8 cellular contexts compared by ENCODE assay signal in the genomic region with DNA sequence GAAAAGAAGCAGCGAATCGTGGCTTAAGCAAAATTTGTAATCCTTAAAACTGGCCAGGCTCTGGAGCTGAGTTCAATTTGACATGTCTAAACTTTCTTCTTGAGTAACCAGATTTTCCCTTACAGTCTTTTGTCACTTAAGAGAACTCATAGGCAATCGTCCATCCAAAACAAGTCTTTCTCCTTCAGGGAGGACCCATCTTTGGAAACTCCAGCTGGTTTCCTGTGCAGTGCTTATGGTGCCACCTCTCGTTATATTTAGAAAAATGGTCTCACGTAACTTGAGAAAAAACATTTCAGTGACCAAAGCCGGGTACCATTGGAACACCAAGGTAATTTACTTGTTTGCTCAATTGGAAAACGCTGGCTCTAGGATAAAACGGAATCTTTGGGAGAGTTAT. TPM values are rescaled to one million over a fixed set of nuclear protein-coding genes. Genes with fewer than 3 reads are reported as not detected.
DNase-seq lines count a peak whose midpoint lies in the region; ATAC-seq and TF ChIP-seq lines count a peak whose summit lies in the region.

No MANE protein-coding gene starts in this region.

- no peaks in the 10 kb centered on the region for H3K36me3 Mint-ChIP-seq in activated CD8-positive, alpha-beta T cell treated with anti-CD3 and anti-CD28 coated beads for 36 hours (ENCODE audit: low read depth)

- no peaks in the 10 kb centered on the region for H3K9me3 Mint-ChIP-seq in activated CD8-positive, alpha-beta T cell treated with anti-CD3 and anti-CD28 coated beads for 36 hours

- H3K27me3 ChIP-seq in ACC112 (ENCODE audit: insufficient read depth, low read length) (no peaks in the 10 kb centered on the region), heart right ventricle (no peaks in the 10 kb centered on the region), smooth muscle cell (ENCODE audit: low read depth) (no peaks in the 10 kb centered on the region)

- no peak for ATAC-seq in activated CD8-positive, alpha-beta T cell treated with anti-CD3 and anti-CD28 coated beads for 36 hours
- ATAC-seq in heart right ventricle (no peak), HG03159 (IDR thresholded peaks at IDR 0.05; ENCODE audit: unreplicated experiment) (no peak), HG02840 (IDR thresholded peaks at IDR 0.05; ENCODE audit: low FRiP score, unreplicated experiment) (no peak)

- H3K27me3 Mint-ChIP-seq in activated CD8-positive, alpha-beta T cell treated with anti-CD3 and anti-CD28 coated beads for 36 hours: no peaks in the 10 kb centered on the region

- peaks cover 28% of the 10 kb centered on the region for H4K20me1 ChIP-seq in smooth muscle cell (ENCODE audit: low read depth)

- intact Hi-C loops in activated CD8-positive, alpha-beta T cell treated with anti-CD3 and anti-CD28 coated beads for 36 hours (cut with micrococcal nuclease): loop anchor here (10.0 kb wide), 1 partner anchor 49 kb away; a partner anchor contains a TSS
- intact Hi-C loops in heart right ventricle (cut with DNase I): loop anchor here in 6 of 10 donors (2.0 to 10.0 kb wide), 7 partner anchors 57 to 259 kb away; a partner anchor contains a TSS

- no peak overlapping the region for H3K9ac ChIP-seq in smooth muscle cell (ENCODE audit: low read depth)

- no peaks in the 10 kb centered on the region for H3K36me3 ChIP-seq in ACC112 (ENCODE audit: insufficient read depth, low read length)
- H3K36me3 ChIP-seq in heart right ventricle: no peaks in the 10 kb centered on the region
- no peaks in the 10 kb centered on the region for H3K36me3 ChIP-seq in smooth muscle cell (ENCODE audit: low read depth)

- H3K4me3 ChIP-seq in ACC112 (ENCODE audit: low read depth, low read length): peak overlapping the region; percentile 96
- H3K4me3 ChIP-seq in heart right ventricle: peak overlapping the region in 9 of 10 donors; percentile 73 to 95 (median 87)
- H3K4me3 ChIP-seq in smooth muscle cell: peak overlapping the region; percentile 94

- H3K4me1 Mint-ChIP-seq in activated CD8-positive, alpha-beta T cell treated with anti-CD3 and anti-CD28 coated beads for 36 hours (ENCODE audit: low read depth): peaks cover 26% of the 10 kb centered on the region

- peaks cover 19% of the 10 kb centered on the region for H3F3A ChIP-seq in smooth muscle cell (ENCODE audit: low read depth)

- CTCF ChIA-PET in activated CD8-positive, alpha-beta T cell treated with anti-CD3 and anti-CD28 coated beads for 36 hours (lab: Charles Lee): interaction anchor here (0.6 to 4.4 kb wide), 11 partner anchors 9 to 541 kb away, joined by 3 to 58 read pairs (median 5); a partner anchor contains a TSS

- peak overlapping the region; percentile 84 for H3K4me3 Mint-ChIP-seq in activated CD8-positive, alpha-beta T cell treated with anti-CD3 and anti-CD28 coated beads for 36 hours

- H3K27ac ChIP-seq in ACC112 (ENCODE audit: low read depth, low read length): no peak overlapping the region
- peak overlapping the region; percentile 83 to 99 (median 95) for H3K27ac ChIP-seq in heart right ventricle
- peak overlapping the region; percentile 14 for H3K27ac ChIP-seq in smooth muscle cell (ENCODE audit: low read depth)

- H3K4me2 ChIP-seq in smooth muscle cell: peak overlapping the region; percentile 97

- H2AFZ ChIP-seq in ACC112 (ENCODE audit: low read length, unreplicated experiment) (peak overlapping the region; percentile 55), smooth muscle cell (ENCODE audit: low read depth) (peak overlapping the region; percentile 78)

- DNase-seq in HUDEP-2 (lab: John Stamatoyannopoulos, UW; ENCODE audit: unreplicated experiment in 76 of 76) (peak in 43 of 76 experiments; percentile 13 to 79 (median 48)), heart right ventricle (no peak), smooth muscle cell (lab: John Stamatoyannopoulos, UW; ENCODE audit: unreplicated experiment) (no peak), COLO668 (lab: John Stamatoyannopoulos, UW; ENCODE audit: unreplicated experiment) (no peak)
- no peak for DNase-seq in activated CD8-positive, alpha-beta T cell treated with anti-CD3 and anti-CD28 coated beads for 36 hours

- H3K79me2 ChIP-seq in ACC112 (ENCODE audit: control insufficient read depth, insufficient read depth, low read length, unreplicated experiment) (peaks cover 28% of the 10 kb centered on the region), smooth muscle cell (ENCODE audit: low read depth) (peaks cover 29% of the 10 kb centered on the region)

- H3K9me3 ChIP-seq in heart right ventricle: no peaks in the 10 kb centered on the region
- H3K9me3 ChIP-seq in smooth muscle cell (replicated peaks; ENCODE audit: low read depth): no peaks in the 10 kb centered on the region

- no peak for TF ChIP-seq CTCF in activated CD8-positive, alpha-beta T cell treated with anti-CD3 and anti-CD28 coated beads for 36 hours (IDR thresholded peaks at IDR 0.05)
- peak in 6 of 9 donors; percentile 15 to 49 (median 36) for TF ChIP-seq CTCF in heart right ventricle (IDR thresholded peaks at IDR 0.05)
- no peak for TF ChIP-seq CTCF in smooth muscle cell (IDR thresholded peaks at IDR 0.05; ENCODE audit: borderline replicate concordance, insufficient read depth, poor library complexity, severe bottlenecking)

- WGBS in heart right ventricle, 2 donors: 26 to 44% methylated on average over 8 of the region's 8 CpGs
- 66% methylated on average over 8 of the region's 8 CpGs for WGBS in smooth muscle cell (ENCODE audit: low lambda C conversion rate)

- peak overlapping the region; percentile 83 for H3K27ac Mint-ChIP-seq in activated CD8-positive, alpha-beta T cell treated with anti-CD3 and anti-CD28 coated beads for 36 hours

- POLR2A ChIA-PET in activated CD8-positive, alpha-beta T cell treated with anti-CD3 and anti-CD28 coated beads for 36 hours (lab: Charles Lee): interaction anchor here (0.9 to 19.2 kb wide), 8 partner anchors 9 to 74 kb away, joined by 3 to 166 read pairs (median 5); no protein-coding TSS in a partner anchor

- H3K4me1 ChIP-seq in ACC112 (ENCODE audit: control insufficient read depth, insufficient read depth, low read length, unreplicated experiment) (peaks cover 16% of the 10 kb centered on the region), heart right ventricle (peaks cover 8 to 88% (median 34%) of the 10 kb centered on the region in 9 donors), smooth muscle cell (ENCODE audit: low read depth) (peaks cover 17% of the 10 kb centered on the region)

RNA-seq across cellular contexts. Expression of a gene that starts 1.9 kb away (rescaled TPM):
- total RNA-seq in activated CD8-positive, alpha-beta T cell treated with anti-CD3 and anti-CD28 coated beads for 36 hours: 10 to 100 TPM; 60.7 to 61.8 TPM
- total RNA-seq in heart right ventricle (100 to 1,000 TPM; 109 to 188 (median 148) TPM), smooth muscle cell (331 and 369 TPM in 2 replicates)
- polyA plus RNA-seq in heart right ventricle (100 to 1,000 TPM; 122 to 172 TPM), smooth muscle cell (314 and 340 TPM in 2 replicates)

RNA-seq across cellular contexts. Expression of a gene that starts 45.4 kb away (rescaled TPM):
- total RNA-seq in activated CD8-positive, alpha-beta T cell treated with anti-CD3 and anti-CD28 coated beads for 36 hours: 100 to 1,000 TPM; 340 to 343 TPM
- total RNA-seq in heart right ventricle: 100 to 1,000 TPM in 1 of 10 donors, 10 to 100 TPM in 5, 1 to 10 TPM in 4; 5.1 to 151 (median 10.3) TPM
- 10 to 100 TPM; 12.4 to 12.7 TPM for polyA plus RNA-seq in heart right ventricle
- total RNA-seq in smooth muscle cell: 0.18 TPM in 1 of 2 replicates, not detected in the other
- 0.86 and 1.0 TPM in 2 replicates for polyA plus RNA-seq in smooth muscle cell

RNA-seq across cellular contexts. Expression of a gene that starts 57.5 kb away (rescaled TPM):
- 10 to 100 TPM; 69.8 to 72.9 TPM for total RNA-seq in activated CD8-positive, alpha-beta T cell treated with anti-CD3 and anti-CD28 coated beads for 36 hours
- total RNA-seq in heart right ventricle (10 to 100 TPM; 56.9 to 80.9 (median 72.6) TPM), smooth muscle cell (82.8 and 87.9 TPM in 2 replicates)
- polyA plus RNA-seq in heart right ventricle (10 to 100 TPM; 14.9 to 70.0 TPM), smooth muscle cell (116 and 124 TPM in 2 replicates)

Comparison
In these comparisons a context has a peak if more than half of its experiments do, and no peak if none do; other contexts are left out.
1. DNase-seq: peak in HUDEP-2 (43 of 76); none in activated CD8-positive, alpha-beta T cell treated with anti-CD3 and anti-CD28 coated beads for 36 hours (single experiment), heart right ventricle (0 of 2), smooth muscle cell (single experiment) and COLO668 (single experiment).
2. CTCF ChIP-seq: peak in heart right ventricle (6 of 9); none in activated CD8-positive, alpha-beta T cell treated with anti-CD3 and anti-CD28 coated beads for 36 hours (single experiment) and smooth muscle cell (single experiment).
3. Peak in every context shown above with its lines, with median percentiles within 50 percentile points of each other: H3K4me3 ChIP-seq.